20 cellular contexts compared by ENCODE assay signal in the genomic region with DNA sequence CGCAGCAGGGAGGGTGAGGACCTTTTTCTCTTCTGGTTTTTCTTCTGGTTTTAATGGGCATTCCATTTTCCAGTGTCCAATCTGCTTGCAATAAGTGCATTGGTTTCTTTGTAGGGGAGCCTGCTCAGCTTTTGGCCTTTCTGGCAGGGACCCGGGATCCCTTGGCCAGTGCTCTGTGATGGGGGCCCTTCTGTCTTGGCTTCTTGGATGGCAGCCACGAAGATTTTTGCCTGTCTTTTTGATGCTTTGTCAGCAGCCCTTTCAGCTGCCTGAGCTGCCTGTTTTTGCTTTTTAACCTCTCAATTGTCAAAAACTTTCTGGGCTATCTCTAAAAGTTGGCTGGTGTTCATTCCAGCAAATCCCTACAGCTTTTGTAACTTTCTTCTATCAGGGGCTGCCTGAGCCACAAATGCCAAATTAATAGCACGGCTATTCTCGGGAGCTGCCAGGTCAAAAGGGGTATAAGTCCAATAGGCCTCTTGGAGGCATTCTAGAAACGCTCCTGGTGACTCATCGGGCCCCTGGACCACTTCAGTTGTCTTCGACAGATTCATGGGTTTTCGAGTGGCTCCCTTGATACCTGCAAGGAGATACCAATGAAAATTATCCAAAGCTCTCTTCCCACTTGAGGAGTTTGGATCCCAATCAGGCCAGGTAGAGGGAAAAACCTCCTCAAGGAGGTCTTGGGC.
"Had no signal": no experiment of that assay in that cellular context is flagged by ENCODE, and none has a peak within 500 bp of the region (broad histone marks: within the 10 kb centered on the region; RNA-seq: fewer than 3 reads in every experiment).

No MANE protein-coding gene starts in this region.

- H3K4me1 ChIP-seq: lower lobe of right lung had no signal

- H3K36me3 Mint-ChIP-seq: activated naive CD4-positive, alpha-beta T cell treated with anti-CD3 and anti-CD28 coated beads, Interleukin-2, amount 50 U/mL, for 24 hours; brain; naive thymus-derived CD4-positive, alpha-beta T cell; stimulated activated naive B cell treated with anti-CD40 and anti-IgM and Interleukin-4, amounts not matched to agents 10 μg/mL and 1 μg/mL and 100 μg/mL, for 72 hours; T-cell had no signal

- H3K4me3 Mint-ChIP-seq: activated CD8-positive, alpha-beta T cell treated with anti-CD3 and anti-CD28 coated beads, Interleukin-2, amount 10 ng/mL, durations not matched to agents 7 days and 5 days; activated naive CD4-positive, alpha-beta T cell treated with anti-CD3 and anti-CD28 coated beads, Interleukin-2, amount 50 U/mL, for 24 hours; activated T-helper 1 cell treated with anti-CD3 and anti-CD28 coated beads, Interleukin-12 subunit alpha, Interleukin-12 subunit beta, Interleukin-2, Interleukin-4 antibody, amounts not matched to agents 30 ng/mL and 10 ng/mL and 1 ng/mL, durations not matched to agents 14 hours and 24 hours and 36 hours; brain; naive thymus-derived CD4-positive, alpha-beta T cell; stimulated activated naive B cell treated with anti-CD40 and anti-IgM and Interleukin-4, amounts not matched to agents 10 μg/mL and 1 μg/mL and 100 μg/mL, for 72 hours; T-cell had no signal

- H3K27ac ChIP-seq: foreskin keratinocyte, lower lobe of right lung, neutrophil, ovary, skin epidermis, WERI-Rb-1 had no signal

- H3K4me1 Mint-ChIP-seq: activated naive CD4-positive, alpha-beta T cell treated with anti-CD3 and anti-CD28 coated beads, Interleukin-2, amount 50 U/mL, for 24 hours; brain; naive thymus-derived CD4-positive, alpha-beta T cell; T-cell had no signal

- H3K9me3 Mint-ChIP-seq: stimulated activated naive B cell treated with anti-CD40 and anti-IgM and Interleukin-4, amounts not matched to agents 10 μg/mL and 1 μg/mL and 100 μg/mL, for 72 hours; type B pancreatic cell had no signal

- H3K4me3 ChIP-seq: lower lobe of right lung, ovary, skin epidermis had no signal

- H3K9me3 ChIP-seq: lower lobe of right lung, neutrophil, ovary had no signal

- H3K27me3 Mint-ChIP-seq: activated naive CD4-positive, alpha-beta T cell treated with anti-CD3 and anti-CD28 coated beads, Interleukin-2, amount 50 U/mL, for 24 hours; naive thymus-derived CD4-positive, alpha-beta T cell; stimulated activated naive B cell treated with anti-CD40 and anti-IgM and Interleukin-4, amounts not matched to agents 10 μg/mL and 1 μg/mL and 100 μg/mL, for 72 hours; type B pancreatic cell had no signal

- DNase-seq: activated CD4-positive, alpha-beta T cell treated with anti-CD3 and anti-CD28 coated beads, Interleukin-2, amount 50 U/mL, for 1 hour; activated CD4-positive, CD25-positive, alpha-beta regulatory T cell treated with anti-CD3 and anti-CD28 coated beads, Interleukin-2, amount 50 U/mL, for 72 hours; activated CD8-positive, alpha-beta T cell treated with anti-CD3 and anti-CD28 coated beads, Interleukin-2, amount 10 ng/mL, durations not matched to agents 7 days and 5 days; activated gamma-delta T cell; effector CD8-positive, alpha-beta T cell; kidney; lower lobe of right lung; naive thymus-derived CD4-positive, alpha-beta T cell; stimulated activated CD8-positive, alpha-beta memory T cell treated with anti-CD3 and anti-CD28 coated beads, Interleukin-4, amount 100 ng/mL, for 48 hours had no signal

- H3K27ac Mint-ChIP-seq: activated CD8-positive, alpha-beta T cell treated with anti-CD3 and anti-CD28 coated beads, Interleukin-2, amount 10 ng/mL, durations not matched to agents 7 days and 5 days; activated naive CD4-positive, alpha-beta T cell treated with anti-CD3 and anti-CD28 coated beads, Interleukin-2, amount 50 U/mL, for 24 hours; activated T-helper 1 cell treated with anti-CD3 and anti-CD28 coated beads, Interleukin-12 subunit alpha, Interleukin-12 subunit beta, Interleukin-2, Interleukin-4 antibody, amounts not matched to agents 30 ng/mL and 10 ng/mL and 1 ng/mL, durations not matched to agents 14 hours and 24 hours and 36 hours; naive thymus-derived CD4-positive, alpha-beta T cell; stimulated activated naive B cell treated with anti-CD40 and anti-IgM and Interleukin-4, amounts not matched to agents 10 μg/mL and 1 μg/mL and 100 μg/mL, for 72 hours; T-cell; type B pancreatic cell had no signal

- H3K27me3 ChIP-seq: foreskin keratinocyte, neutrophil, ovary had no signal
